27 cellular contexts compared by ENCODE assay signal in genomic region chr6:39844866-39845265, GRCh38. TPM values are rescaled to one million over a fixed set of nuclear protein-coding genes. Genes with fewer than 3 reads are reported as not detected.
"Had no signal": no experiment of that assay in that cellular context is flagged by ENCODE, and none has a peak within 500 bp of the region (broad histone marks: within the 10 kb centered on the region; RNA-seq: fewer than 3 reads in every experiment).

No MANE protein-coding gene starts in this region.

- H3K27ac ChIP-seq: body of pancreas, VCaP had no signal

- H3K4me3 ChIP-seq: body of pancreas, SK-N-MC had no signal

- ATAC-seq: activated T-helper 17 cell treated with anti-CD3 and anti-CD28 coated beads, Interleukin-2, amount 50 U/mL, for 72 hours; body of pancreas had no signal

- H3K27me3 ChIP-seq: body of pancreas had no signal

- H3K9me3 ChIP-seq: body of pancreas had no signal

- DNase-seq: activated CD4-positive, alpha-beta memory T cell treated with anti-CD3 and anti-CD28 coated beads, Interleukin-2, amount 10 ng/mL, durations not matched to agents 7 days and 5 days; activated CD4-positive, alpha-beta T cell treated with anti-CD3 and anti-CD28 coated beads, Interleukin-2, amount 50 U/mL, for 1 hour; activated CD4-positive, CD25-positive, alpha-beta regulatory T cell; activated gamma-delta T cell; activated naive CD4-positive, alpha-beta T cell treated with anti-CD3 and anti-CD28 coated beads, Interleukin-2, amount 10 ng/mL, durations not matched to agents 7 days and 5 days; activated naive CD8-positive, alpha-beta T cell treated with anti-CD3 and anti-CD28 coated beads, Interleukin-2, amount 10 ng/mL, durations not matched to agents 7 days and 5 days; activated T-cell treated with anti-CD3 and anti-CD28 coated beads for 4 hours; activated T-cell treated with anti-CD3 and anti-CD28 coated beads, Interleukin-2, amount 50 U/mL, for 48 hours; aorta; body of pancreas; central memory CD4-positive, alpha-beta T cell; MV-4-11; NCI-H1092 treated with DMSO at 0.1 percent for 48 hours; NCI-H1417 treated with DMSO at 0.1 percent for 48 hours; NCI-H1694 treated with DMSO at 0.1 percent for 48 hours; NCI-H2029 treated with DMSO at 0.1 percent for 48 hours; NCI-H345; NCI-H510A; NCI-H526 treated with DMSO at 0.1 percent for 48 hours; NCI-H82; T-helper 1 cell had no signal

RNA-seq across cellular contexts. Expression of gene DAAM2, which starts 52.7 kb away (rescaled TPM):
- total RNA-seq: activated CD4-positive, alpha-beta memory T cell treated with anti-CD3 and anti-CD28 coated beads, Interleukin-2, amount 10 ng/mL, durations not matched to agents 7 days and 5 days; activated CD8-positive, alpha-beta memory T cell treated with anti-CD3 and anti-CD28 coated beads for 36 hours; activated naive CD8-positive, alpha-beta T cell treated with anti-CD3 and anti-CD28 coated beads, Interleukin-2, amount 10 ng/mL, durations not matched to agents 7 days and 5 days; activated T-helper 17 cell treated with anti-CD3 and anti-CD28 coated beads, Interleukin-2, amount 50 U/mL, for 72 hours; MCF 10A; T-helper 2 cell treated with Interferon-gamma antibody and Interleukin-4, amounts not matched to agents 100 ng/mL and 5 ng/mL, for 36 hours had no signal
